Comparison of ENCODE assay signal across 15 cellular contexts in genomic region chrX:46904626-46905025, GRCh38. TPM values are rescaled to one million over a fixed set of nuclear protein-coding genes. Genes with fewer than 3 reads are reported as not detected.
DNase-seq lines count a peak whose midpoint lies in the region; ATAC-seq and TF ChIP-seq lines count a peak whose summit lies in the region.
"Had no signal": no experiment of that assay in that cellular context is flagged by ENCODE, and none has a peak within 500 bp of the region (broad histone marks: within the 10 kb centered on the region; RNA-seq: fewer than 3 reads in every experiment).

No MANE protein-coding gene starts in this region.

- intact Hi-C loops in esophagus squamous epithelium (cut with DNase I): no loop called here

- no peak overlapping the region for H3K4me3 Mint-ChIP-seq in glutamatergic neuron (ENCODE audit: unreplicated experiment)

- no peak overlapping the region for H3K4me3 ChIP-seq in BLaER1 treated with 17β-estradiol and CSF1 and Interleukin-3, amounts not matched to agents 10 nM and 100 nM
- H3K4me3 ChIP-seq in OCI-LY3 (ENCODE audit: low read length) (no peak overlapping the region), esophagus squamous epithelium (no peak overlapping the region)

- WGBS in esophagus squamous epithelium, 2 donors: 41 to 68% methylated on average over 2 of the region's 2 CpGs

- ATAC-seq in left lobe of liver (no peak), HG03097 (IDR thresholded peaks at IDR 0.05; ENCODE audit: low FRiP score, unreplicated experiment) (no peak)

- no peak overlapping the region for H2AFZ ChIP-seq in OCI-LY3 (ENCODE audit: low read depth, low read length)

- H3K79me2 ChIP-seq in OCI-LY3 (ENCODE audit: low read length): no peaks in the 10 kb centered on the region

- peak overlapping the region; percentile 52 for H3K27ac Mint-ChIP-seq in glutamatergic neuron (ENCODE audit: unreplicated experiment)
- H3K27ac Mint-ChIP-seq: CD8-positive, alpha-beta memory T cell; HFFc6 had no signal

- no peaks in the 10 kb centered on the region for H4K20me1 ChIP-seq in BLaER1 treated with 17β-estradiol and CSF1 and Interleukin-3, amounts not matched to agents 10 nM and 100 nM
- H4K20me1 ChIP-seq in OCI-LY3 (ENCODE audit: insufficient read depth, low read length): no peaks in the 10 kb centered on the region

- no peaks in the 10 kb centered on the region for H3K27me3 Mint-ChIP-seq in glutamatergic neuron (ENCODE audit: unreplicated experiment)

- no peaks in the 10 kb centered on the region for H3K36me3 ChIP-seq in BLaER1 treated with 17β-estradiol and CSF1 and Interleukin-3, amounts not matched to agents 10 nM and 100 nM
- H3K36me3 ChIP-seq in OCI-LY3 (replicated peaks; ENCODE audit: low read depth, low read length): no peaks in the 10 kb centered on the region
- H3K36me3 ChIP-seq in esophagus squamous epithelium: no peaks in the 10 kb centered on the region
- H3K36me3 ChIP-seq: BE2C had no signal

- peaks cover 3% of the 10 kb centered on the region for H3K4me1 Mint-ChIP-seq in glutamatergic neuron (ENCODE audit: low read depth, unreplicated experiment)
- H3K4me1 Mint-ChIP-seq: CD8-positive, alpha-beta memory T cell had no signal

- H3K27me3 ChIP-seq in BLaER1 treated with 17β-estradiol and CSF1 and Interleukin-3, amounts not matched to agents 10 nM and 100 nM: no peaks in the 10 kb centered on the region
- H3K27me3 ChIP-seq in OCI-LY3 (ENCODE audit: low read depth, low read length) (no peaks in the 10 kb centered on the region), esophagus squamous epithelium (peaks cover 0 to 9% (median 0%) of the 10 kb centered on the region in 4 donors)
- H3K27me3 ChIP-seq: BE2C had no signal

- no peak overlapping the region for H3K27ac ChIP-seq in BLaER1 treated with 17β-estradiol and CSF1 and Interleukin-3, amounts not matched to agents 10 nM and 100 nM
- H3K27ac ChIP-seq in OCI-LY3 (ENCODE audit: low read length) (no peak overlapping the region), esophagus squamous epithelium (no peak overlapping the region)
- H3K27ac ChIP-seq: HL-60 had no signal

- H3K4me1 ChIP-seq in BLaER1 treated with 17β-estradiol and CSF1 and Interleukin-3, amounts not matched to agents 10 nM and 100 nM: peaks cover 0 to 21% (median 13%) of the 10 kb centered on the region in 10 experiments; a peak in 17 of 20 replicates
- peaks cover 13% of the 10 kb centered on the region for H3K4me1 ChIP-seq in OCI-LY3 (ENCODE audit: low read length)
- H3K4me1 ChIP-seq in esophagus squamous epithelium: peaks cover 0 to 10% (median 0%) of the 10 kb centered on the region in 3 donors

- no peak overlapping the region for H3K9ac ChIP-seq in BLaER1 treated with 17β-estradiol and CSF1 and Interleukin-3, amounts not matched to agents 10 nM and 100 nM
- H3K9ac ChIP-seq in OCI-LY3 (ENCODE audit: low read length): no peak overlapping the region

- no peak for DNase-seq in glutamatergic neuron
- DNase-seq in esophagus squamous epithelium (lab: John Stamatoyannopoulos, UW): no peak
- no peak for DNase-seq in activated CD4-positive, alpha-beta T cell treated with anti-CD3 and anti-CD28 coated beads, Interleukin-2, amount 50 U/mL, for 48 hours
- DNase-seq in left lobe of liver (ENCODE audit: low spot score): no peak
- DNase-seq: CD8-positive, alpha-beta memory T cell; DND-41; GDM1; KBM-7 had no signal

- TF ChIP-seq CTCF in OCI-LY3 (IDR thresholded peaks at IDR 0.05; ENCODE audit: low read depth, low read length) (no peak), glutamatergic neuron (IDR thresholded peaks at IDR 0.05; ENCODE audit: partially characterized antibody, unreplicated experiment) (no peak), esophagus squamous epithelium (IDR thresholded peaks at IDR 0.05) (no peak)

- peak overlapping the region in 8 of 11 experiments; percentile 46 to 68 (median 60); a peak in 15 of 22 replicates for H3K4me2 ChIP-seq in BLaER1 treated with 17β-estradiol and CSF1 and Interleukin-3, amounts not matched to agents 10 nM and 100 nM
- H3K4me2 ChIP-seq in OCI-LY3 (ENCODE audit: low read length): peak overlapping the region; percentile 82; the same call in 1 of the 2 replicates

- no peaks in the 10 kb centered on the region for H3K9me3 ChIP-seq in BLaER1 treated with 17β-estradiol and CSF1 and Interleukin-3, amounts not matched to agents 10 nM and 100 nM (replicated peaks in 1 of 11)
- no peaks in the 10 kb centered on the region for H3K9me3 ChIP-seq in OCI-LY3 (ENCODE audit: insufficient read depth, low read length)
- H3K9me3 ChIP-seq in esophagus squamous epithelium: no peaks in the 10 kb centered on the region
- H3K9me3 ChIP-seq: BE2C, Caco-2 had no signal

- no peaks in the 10 kb centered on the region for H3K9me3 Mint-ChIP-seq in glutamatergic neuron (ENCODE audit: unreplicated experiment)
- H3K9me3 Mint-ChIP-seq: CD8-positive, alpha-beta memory T cell; HFFc6 had no signal

- no peaks in the 10 kb centered on the region for H3K36me3 Mint-ChIP-seq in glutamatergic neuron (ENCODE audit: unreplicated experiment)
- H3K36me3 Mint-ChIP-seq: CD8-positive, alpha-beta memory T cell had no signal

- TF ChIP-seq POLR2A in esophagus squamous epithelium (IDR thresholded peaks at IDR 0.05): no peak

RNA-seq across cellular contexts. Expression of gene JADE3, which starts 7.6 kb away (rescaled TPM):
- total RNA-seq in glutamatergic neuron (ENCODE audit: unreplicated experiment) (14.0 TPM), esophagus squamous epithelium (1 to 10 TPM; 3.4 to 6.3 (median 4.2) TPM), left lobe of liver (8.5 TPM)
